In genomic region chr7:140049339-140050024, GRCh38 we compare ENCODE assay signal across 11 cellular contexts. TPM values are rescaled to one million over a fixed set of nuclear protein-coding genes. Genes with fewer than 3 reads are reported as not detected.
A peak's percentile ranks its signal among the peaks of the same experiment; 100 is the strongest.
DNase-seq lines count a peak whose midpoint lies in the region; ATAC-seq, FAIRE-seq and TF ChIP-seq lines count a peak whose summit lies in the region.
"Had no signal": no experiment of that assay in that cellular context is flagged by ENCODE, and none has a peak within 500 bp of the region (broad histone marks: within the 10 kb centered on the region; RNA-seq: fewer than 3 reads in every experiment).

No MANE protein-coding gene starts in this region.

- H3K4me3 ChIP-seq in duodenal mucosa (ENCODE audit: low read depth in 1 of 2, low read length in 2 of 2) (peak overlapping the region in 1 of 2 donors; percentile 33), mucosa of rectum (ENCODE audit: low read length in 2 of 2) (peak overlapping the region in 1 of 2 donors; percentile 20)

- H3K9me3 ChIP-seq in duodenal mucosa (ENCODE audit: control insufficient read depth in 1 of 2, low read length in 2 of 2) (no peaks in the 10 kb centered on the region), mucosa of rectum (ENCODE audit: control insufficient read depth in 2 of 2, low read length in 2 of 2) (no peaks in the 10 kb centered on the region)

- peaks cover 9 to 27% of the 10 kb centered on the region in 2 donors for H3K36me3 ChIP-seq in duodenal mucosa (ENCODE audit: control insufficient read depth in 1 of 2, insufficient read depth in 2 of 2, low read length in 2 of 2)
- peaks cover 16 to 22% of the 10 kb centered on the region in 2 donors for H3K36me3 ChIP-seq in mucosa of rectum (ENCODE audit: control insufficient read depth in 2 of 2, insufficient read depth in 2 of 2, low read length in 2 of 2)

- FAIRE-seq in GM12891 (lab: Jason Lieb, UNC), result no peak

- DNase-seq in COLO668 (lab: John Stamatoyannopoulos, UW; ENCODE audit: unreplicated experiment) (peak; percentile 45), NCI-H510A (lab: John Stamatoyannopoulos, UW) (peak; percentile 21), GM12891 (ENCODE audit: insufficient read length, low spot score) (no peak), LoVo (ENCODE audit: low spot score) (no peak), GM10248 (ENCODE audit: extremely low spot score) (no peak)
- DNase-seq: activated CD4-positive, alpha-beta T cell treated with anti-CD3 and anti-CD28 coated beads for 1 hour; effector memory CD4-positive, alpha-beta T cell; naive B cell had no signal

- POLR2A ChIA-PET in GM10248 (lab: Yijun Ruan, JAX), result no interaction called here

- CTCF ChIA-PET in GM10248 (lab: Yijun Ruan, JAX), result interaction anchor here (1.3 kb wide), 1 partner anchor 13 kb away, joined by 4 read pairs; the partner anchor contains the start of gene PARP12

- no peak for TF ChIP-seq POLR2A in GM12891 (IDR thresholded peaks at IDR 0.05; ENCODE audit: low read depth, low read length)

- H3K27me3 ChIP-seq in duodenal mucosa (ENCODE audit: control insufficient read depth in 1 of 2, insufficient read depth in 2 of 2, low read length in 2 of 2) (no peaks in the 10 kb centered on the region), mucosa of rectum (ENCODE audit: control insufficient read depth in 2 of 2, insufficient read depth in 2 of 2, low read length in 2 of 2) (no peaks in the 10 kb centered on the region)

- H3K4me1 ChIP-seq in duodenal mucosa (ENCODE audit: control insufficient read depth in 1 of 2, insufficient read depth in 2 of 2, low read length in 2 of 2), result peaks cover 34 to 48% of the 10 kb centered on the region in 2 donors
- H3K4me1 ChIP-seq in mucosa of rectum (ENCODE audit: control insufficient read depth in 2 of 2, insufficient read depth in 2 of 2, low read length in 2 of 2), result peaks cover 26 to 27% of the 10 kb centered on the region in 2 donors

- no peak for TF ChIP-seq CTCF in GM10248 (IDR thresholded peaks at IDR 0.05; ENCODE audit: control extremely low read depth, extremely low read depth, low read depth, missing control alignments)

- no peak for ATAC-seq in HG02571 (IDR thresholded peaks at IDR 0.05; ENCODE audit: unreplicated experiment)

- peak overlapping the region in 1 of 2 donors; percentile 1 for H3K9ac ChIP-seq in duodenal mucosa (ENCODE audit: low read depth in 1 of 2, low read length in 2 of 2)
- H3K9ac ChIP-seq in mucosa of rectum (ENCODE audit: low read depth in 1 of 2, low read length in 2 of 2), result no peak overlapping the region

- H3K27ac ChIP-seq in duodenal mucosa (ENCODE audit: low read depth, low read length) (peak overlapping the region; percentile 47), mucosa of rectum (ENCODE audit: low read depth in 2 of 2, low read length in 2 of 2) (peak overlapping the region; percentile 62 to 74)

TF ChIP-seq in GM12891, 5 proteins besides CTCF, POLR2A, EP300 and RAD21:
- TF ChIP-seq POU2F2 (IDR thresholded peaks at IDR 0.05; ENCODE audit: low read depth, low read length) (no peak), POLR2AphosphoS5 (IDR thresholded peaks at IDR 0.05; ENCODE audit: low read depth, low read length) (no peak), TAF1 (IDR thresholded peaks at IDR 0.05; ENCODE audit: low read depth, low read length) (no peak), SPI1 (IDR thresholded peaks at IDR 0.05; ENCODE audit: low read depth, low read length) (no peak), PAX5 (IDR thresholded peaks at IDR 0.05; ENCODE audit: insufficient read depth, low read length, severe bottlenecking) (no peak)

RNA-seq across cellular contexts. Expression of gene PARP12, which starts 13.3 kb away (rescaled TPM):
- 9.0 TPM for polyA plus RNA-seq in GM12891 (2012; ENCODE audit: low read depth, missing spikeins)

Comparison
In these comparisons a context has a peak if more than half of its experiments do, and no peak if none do; other contexts are left out.
1. DNase-seq: peak in COLO668 (single experiment) and NCI-H510A (single experiment); none in GM12891 (single experiment), LoVo (single experiment) and GM10248 (single experiment).